In genomic region chr6:134529921-134530320, GRCh38 we compare ENCODE assay signal across 14 cellular contexts.
DNase-seq lines count a peak whose midpoint lies in the region; ATAC-seq and TF ChIP-seq lines count a peak whose summit lies in the region.
"Had no signal": no experiment of that assay in that cellular context is flagged by ENCODE, and none has a peak within 500 bp of the region (broad histone marks: within the 10 kb centered on the region; RNA-seq: fewer than 3 reads in every experiment).

No MANE protein-coding gene starts in this region.

- peaks cover 15% of the 10 kb centered on the region for H3K4me1 ChIP-seq in PC-9 (replicated peaks; ENCODE audit: insufficient read depth)
- H3K4me1 ChIP-seq: BLaER1 had no signal

- ATAC-seq in stimulated activated naive CD8-positive, alpha-beta T cell treated with anti-CD3 and anti-CD28 coated beads, Interleukin-15, Interleukin-2, amounts not matched to agents 100 U/mL and 50 U/mL, for 24 hours, result peak; percentile 43
- no peak for ATAC-seq in GM19324 (IDR thresholded peaks at IDR 0.05; ENCODE audit: low FRiP score, unreplicated experiment)
- ATAC-seq: natural killer cell treated with Interleukin-12 subunit alpha and Interleukin-12 subunit beta and Interleukin-15 and Interleukin-18, amount 100 ng/mL, for 72 hours had no signal

- POLR2A ChIA-PET in PC-9 (lab: Charles Lee; ENCODE audit: unreplicated experiment), result no interaction called here

- H3K4me3 ChIP-seq in PC-9 (no peak overlapping the region), epithelial cell of esophagus (ENCODE audit: low read length) (no peak overlapping the region)
- H3K4me3 ChIP-seq: BLaER1, Peyer's patch had no signal

- H3K9me2 ChIP-seq in PC-9 (ENCODE audit: insufficient read depth), result no peaks in the 10 kb centered on the region

- H3K36me3 Mint-ChIP-seq in activated naive CD4-positive, alpha-beta T cell treated with anti-CD3 and anti-CD28 coated beads, Interleukin-2, amount 50 U/mL, for 24 hours, result no peaks in the 10 kb centered on the region
- no peaks in the 10 kb centered on the region for H3K36me3 Mint-ChIP-seq in chondrocyte (ENCODE audit: low read depth)
- H3K36me3 Mint-ChIP-seq: natural killer cell treated with Interleukin-12 subunit alpha and Interleukin-12 subunit beta and Interleukin-15 and Interleukin-18, amount 100 ng/mL, for 72 hours had no signal

- no peak for TF ChIP-seq CTCF in PC-9 (conservative IDR thresholded peaks at IDR 0.05)
- TF ChIP-seq CTCF in epithelial cell of esophagus (IDR thresholded peaks at IDR 0.05; ENCODE audit: insufficient read depth, low read depth, low read length, missing control alignments), result no peak
- no peak for TF ChIP-seq CTCF in chondrocyte (IDR thresholded peaks at IDR 0.05)

- no peaks in the 10 kb centered on the region for H3K9me3 ChIP-seq in PC-9 (ENCODE audit: insufficient read depth, low read depth)
- H3K9me3 ChIP-seq: BLaER1, Peyer's patch had no signal

- H3K4me3 Mint-ChIP-seq in activated naive CD4-positive, alpha-beta T cell treated with anti-CD3 and anti-CD28 coated beads, Interleukin-2, amount 50 U/mL, for 24 hours, result no peak overlapping the region
- no peak overlapping the region for H3K4me3 Mint-ChIP-seq in chondrocyte (ENCODE audit: unreplicated experiment)
- H3K4me3 Mint-ChIP-seq: natural killer cell treated with Interleukin-12 subunit alpha and Interleukin-12 subunit beta and Interleukin-15 and Interleukin-18, amount 100 ng/mL, for 72 hours had no signal

- no TSS peak for BruUV-seq in PC-9 (replicated peaks; lab: Mats Ljungman, UMichigan)

- no peaks in the 10 kb centered on the region for H3K36me3 ChIP-seq in PC-9 (ENCODE audit: low read depth)
- H3K36me3 ChIP-seq: BLaER1, Peyer's patch had no signal

- H3K27me3 Mint-ChIP-seq in activated naive CD4-positive, alpha-beta T cell treated with anti-CD3 and anti-CD28 coated beads, Interleukin-2, amount 50 U/mL, for 24 hours, result no peaks in the 10 kb centered on the region
- no peaks in the 10 kb centered on the region for H3K27me3 Mint-ChIP-seq in chondrocyte (ENCODE audit: low read depth)

- no peak for DNase-seq in activated naive CD4-positive, alpha-beta T cell (lab: John Stamatoyannopoulos, UW)
- DNase-seq in PC-9 (peak in 1 of 2 experiments; percentile 81), epithelial cell of esophagus (ENCODE audit: low read depth) (peak; percentile 68), chondrocyte (ENCODE audit: low spot score) (no peak), pons (ENCODE audit: low spot score) (no peak)
- DNase-seq in stimulated activated naive CD8-positive, alpha-beta T cell treated with anti-CD3 and anti-CD28 coated beads, Interleukin-15, Interleukin-2, amounts not matched to agents 100 U/mL and 50 U/mL, for 24 hours, result no peak
- DNase-seq: activated naive CD4-positive, alpha-beta T cell treated with Interleukin-2 at 50 U/mL for 16 hours; NCI-H1436; Peyer's patch; stimulated activated CD4-positive, alpha-beta T cell treated with anti-CD3 and anti-CD28 coated beads, Interleukin-12 subunit alpha, Interleukin-12 subunit beta, amount 100 ng/mL, for 4 hours had no signal

- no peaks in the 10 kb centered on the region for H3K9me3 Mint-ChIP-seq in activated naive CD4-positive, alpha-beta T cell treated with anti-CD3 and anti-CD28 coated beads, Interleukin-2, amount 50 U/mL, for 24 hours
- H3K9me3 Mint-ChIP-seq in chondrocyte (ENCODE audit: low read depth), result no peaks in the 10 kb centered on the region
- H3K9me3 Mint-ChIP-seq: natural killer cell treated with Interleukin-12 subunit alpha and Interleukin-12 subunit beta and Interleukin-15 and Interleukin-18, amount 100 ng/mL, for 72 hours had no signal

- H3K4me2 ChIP-seq in PC-9, result 0 out of 2 replicates have a peak overlapping the region, but pooled peaks have one; percentile 6
- H3K4me2 ChIP-seq: BLaER1 had no signal

- no peak overlapping the region; the same call in 1 of the 2 replicates for H2AFZ ChIP-seq in PC-9

- H3K27me3 ChIP-seq in PC-9 (ENCODE audit: insufficient read depth, low read depth), result no peaks in the 10 kb centered on the region
- H3K27me3 ChIP-seq: BLaER1, Peyer's patch had no signal

- no peaks in the 10 kb centered on the region for H3F3A ChIP-seq in PC-9 (ENCODE audit: insufficient read depth, low read depth)

- CTCF ChIA-PET in PC-9 (lab: Charles Lee), result no interaction called here

- 0 out of 2 replicates have a peak overlapping the region, but pooled peaks have one; percentile 1 for H3K27ac ChIP-seq in PC-9
- H3K27ac ChIP-seq: BLaER1, Peyer's patch had no signal

- peaks cover 49% of the 10 kb centered on the region for H3K4me1 Mint-ChIP-seq in activated naive CD4-positive, alpha-beta T cell treated with anti-CD3 and anti-CD28 coated beads, Interleukin-2, amount 50 U/mL, for 24 hours
- H3K4me1 Mint-ChIP-seq in chondrocyte (ENCODE audit: low read depth), result peaks cover 23% of the 10 kb centered on the region

- H3K79me2 ChIP-seq in PC-9 (ENCODE audit: low read depth), result no peaks in the 10 kb centered on the region

- intact Hi-C loops in PC-9 (cut with micrococcal nuclease; ENCODE audit: unreplicated experiment), result loop anchor here (10.0 kb wide), 2 partner anchors 155 to 295 kb away; no protein-coding TSS in a partner anchor

- H4K20me1 ChIP-seq in PC-9 (ENCODE audit: insufficient read depth), result no peaks in the 10 kb centered on the region
- H4K20me1 ChIP-seq: BLaER1 had no signal

- H3K27ac Mint-ChIP-seq in activated naive CD4-positive, alpha-beta T cell treated with anti-CD3 and anti-CD28 coated beads, Interleukin-2, amount 50 U/mL, for 24 hours, result peak overlapping the region; percentile 76
- no peak overlapping the region for H3K27ac Mint-ChIP-seq in chondrocyte (ENCODE audit: unreplicated experiment)
- H3K27ac Mint-ChIP-seq: natural killer cell treated with Interleukin-12 subunit alpha and Interleukin-12 subunit beta and Interleukin-15 and Interleukin-18, amount 100 ng/mL, for 72 hours had no signal
